18 cellular contexts compared by ENCODE assay signal in genomic region chr9:16485155-16485554, GRCh38.
DNase-seq lines count a peak whose midpoint lies in the region; ATAC-seq and TF ChIP-seq lines count a peak whose summit lies in the region.
"Had no signal": no experiment of that assay in that cellular context is flagged by ENCODE, and none has a peak within 500 bp of the region (broad histone marks: within the 10 kb centered on the region; RNA-seq: fewer than 3 reads in every experiment).

No MANE protein-coding gene starts in this region.

- in situ Hi-C loops in mammary epithelial cell (cut with MboI; ENCODE audit: low sequenced_read_pairs in 2 of 2), result no loop called here

- 97% methylated on average over 3 of the region's 3 CpGs for WGBS in mammary epithelial cell (ENCODE audit: low coverage, missing lambda C conversion rate)

- H3K36me3 Mint-ChIP-seq in MCF 10A (ENCODE audit: insufficient read depth, unreplicated experiment) (no peaks in the 10 kb centered on the region), nephron progenitor cell (ENCODE audit: low read depth) (peaks cover 10% of the 10 kb centered on the region)
- H3K36me3 Mint-ChIP-seq in activated naive CD8-positive, alpha-beta T cell treated with anti-CD3 and anti-CD28 coated beads for 36 hours, result no peaks in the 10 kb centered on the region

- CTCF ChIA-PET in mammary epithelial cell (lab: Charles Lee; ENCODE audit: low non-redundant PET) (no interaction called here), MCF 10A (lab: Yijun Ruan, JAX) (no interaction called here)

- H3K27ac Mint-ChIP-seq in MCF 10A (ENCODE audit: low read depth, unreplicated experiment) (no peak overlapping the region), nephron progenitor cell (peak overlapping the region; percentile 17)
- no peak overlapping the region for H3K27ac Mint-ChIP-seq in activated naive CD8-positive, alpha-beta T cell treated with anti-CD3 and anti-CD28 coated beads for 36 hours

- H4K20me1 ChIP-seq in mammary epithelial cell (ENCODE audit: insufficient read depth, low read length), result no peaks in the 10 kb centered on the region
- H4K20me1 ChIP-seq: BLaER1 treated with 17β-estradiol and CSF1 and Interleukin-3, amounts not matched to agents 10 nM and 100 nM had no signal

- ATAC-seq in GM18873 (IDR thresholded peaks at IDR 0.05; ENCODE audit: low FRiP score, unreplicated experiment) (no peak), GM21717 (IDR thresholded peaks at IDR 0.05; ENCODE audit: unreplicated experiment) (no peak)
- ATAC-seq in activated CD4-positive, CD25-positive, alpha-beta regulatory T cell treated with anti-CD3 and anti-CD28 coated beads, Interleukin-2, amount 50 U/mL, for 24 hours, result no peak

- no peaks in the 10 kb centered on the region for H3K27me3 ChIP-seq in mammary epithelial cell (ENCODE audit: insufficient read depth, low read length)
- H3K27me3 ChIP-seq: BLaER1 treated with 17β-estradiol and CSF1 and Interleukin-3, amounts not matched to agents 10 nM and 100 nM; Peyer's patch had no signal

- H3K27ac ChIP-seq in mammary epithelial cell (ENCODE audit: insufficient read depth, low read depth, low read length), result no peak overlapping the region
- H3K27ac ChIP-seq: 22Rv1; BLaER1 treated with 17β-estradiol and CSF1 and Interleukin-3, amounts not matched to agents 10 nM and 100 nM; Peyer's patch had no signal

- no peak overlapping the region for H3K4me3 ChIP-seq in mammary epithelial cell (replicated peaks in 1 of 3; ENCODE audit: insufficient read depth in 1 of 3, low read depth in 2 of 3, low read length in 3 of 3)
- H3K4me3 ChIP-seq in epithelial cell of esophagus (ENCODE audit: low read length), result no peak overlapping the region
- H3K4me3 ChIP-seq: BLaER1 treated with 17β-estradiol and CSF1 and Interleukin-3, amounts not matched to agents 10 nM and 100 nM; Peyer's patch had no signal

- H3K4me1 Mint-ChIP-seq in MCF 10A (ENCODE audit: insufficient read depth, unreplicated experiment) (no peaks in the 10 kb centered on the region), nephron progenitor cell (peaks cover 46% of the 10 kb centered on the region)
- H3K4me1 Mint-ChIP-seq in activated naive CD8-positive, alpha-beta T cell treated with anti-CD3 and anti-CD28 coated beads for 36 hours, result no peaks in the 10 kb centered on the region

- H3K27me3 Mint-ChIP-seq in MCF 10A (ENCODE audit: insufficient read depth, unreplicated experiment), result no peaks in the 10 kb centered on the region
- peaks cover 3% of the 10 kb centered on the region for H3K27me3 Mint-ChIP-seq in nephron progenitor cell (ENCODE audit: low read depth, poor library complexity)
- H3K27me3 Mint-ChIP-seq in activated naive CD8-positive, alpha-beta T cell treated with anti-CD3 and anti-CD28 coated beads for 36 hours, result no peaks in the 10 kb centered on the region

- TF ChIP-seq CTCF in mammary epithelial cell (conservative IDR thresholded peaks at IDR 0.05 in 1 of 2, IDR thresholded peaks at IDR 0.05 in 1 of 2; ENCODE audit: extremely low read depth in 1 of 2, insufficient read depth in 1 of 2, low read depth in 1 of 2, low read length in 2 of 2) (no peak), MCF 10A (IDR thresholded peaks at IDR 0.05; ENCODE audit: unreplicated experiment) (no peak), epithelial cell of esophagus (IDR thresholded peaks at IDR 0.05; ENCODE audit: insufficient read depth, low read depth, low read length, missing control alignments) (no peak), nephron progenitor cell (IDR thresholded peaks at IDR 0.05) (no peak)

- H3K9me3 Mint-ChIP-seq in MCF 10A (ENCODE audit: unreplicated experiment) (no peaks in the 10 kb centered on the region), nephron progenitor cell (peaks cover 11% of the 10 kb centered on the region)
- H3K9me3 Mint-ChIP-seq in activated naive CD8-positive, alpha-beta T cell treated with anti-CD3 and anti-CD28 coated beads for 36 hours, result no peaks in the 10 kb centered on the region

- dilution Hi-C loops in mammary epithelial cell (cut with HindIII; ENCODE audit: low sequenced_read_pairs), result no loop called here

- no peaks in the 10 kb centered on the region for H3K4me1 ChIP-seq in mammary epithelial cell (ENCODE audit: insufficient read depth, low read length)
- H3K4me1 ChIP-seq: BLaER1 treated with 17β-estradiol and CSF1 and Interleukin-3, amounts not matched to agents 10 nM and 100 nM; Peyer's patch had no signal

- intact Hi-C loops in mammary epithelial cell (cut with micrococcal nuclease), result no loop called here
- intact Hi-C loops in MCF 10A (cut with micrococcal nuclease), result no loop called here

- no peaks in the 10 kb centered on the region for H3K36me3 ChIP-seq in mammary epithelial cell (ENCODE audit: insufficient read depth, low read length)
- H3K36me3 ChIP-seq: Peyer's patch had no signal

- no peaks in the 10 kb centered on the region for H3K9me3 ChIP-seq in mammary epithelial cell (replicated peaks; ENCODE audit: insufficient read depth, low read length)
- H3K9me3 ChIP-seq: Peyer's patch, SK-N-SH had no signal

- no peaks in the 10 kb centered on the region for H3K79me2 ChIP-seq in mammary epithelial cell (ENCODE audit: insufficient read depth, low read length)

- H3K9ac ChIP-seq in mammary epithelial cell (ENCODE audit: insufficient read depth, low read length), result no peak overlapping the region
- H3K9ac ChIP-seq: BLaER1 treated with 17β-estradiol and CSF1 and Interleukin-3, amounts not matched to agents 10 nM and 100 nM; SK-N-SH had no signal

- H3K4me2 ChIP-seq in mammary epithelial cell (ENCODE audit: insufficient read depth, low read depth, low read length), result no peak overlapping the region
- H3K4me2 ChIP-seq: BLaER1 treated with 17β-estradiol and CSF1 and Interleukin-3, amounts not matched to agents 10 nM and 100 nM; SK-N-SH had no signal

- H3K4me3 Mint-ChIP-seq in MCF 10A (ENCODE audit: unreplicated experiment) (no peak overlapping the region), nephron progenitor cell (no peak overlapping the region)
- H3K4me3 Mint-ChIP-seq in activated naive CD8-positive, alpha-beta T cell treated with anti-CD3 and anti-CD28 coated beads for 36 hours, result no peak overlapping the region

- peak; percentile 9 for DNase-seq in mammary epithelial cell
- DNase-seq in MCF 10A (ENCODE audit: unreplicated experiment), result no peak
- DNase-seq in epithelial cell of esophagus (ENCODE audit: low read depth), result peak; percentile 24
- DNase-seq in nephron progenitor cell, result no peak
- DNase-seq in activated naive CD8-positive, alpha-beta T cell treated with anti-CD3 and anti-CD28 coated beads for 36 hours, result no peak
- DNase-seq: DMS153, GOT3, NCI-H1436, NCI-H2081, NCI-H510A treated with DMSO at 0.1 percent for 48 hours, Peyer's patch, Right ventricle myocardium superior had no signal

- no TSS peak for BruUV-seq in mammary epithelial cell (replicated peaks; lab: Mats Ljungman, UMichigan)
- BruUV-seq in MCF 10A (replicated peaks; lab: Mats Ljungman, UMichigan), result no TSS peak

- no peak overlapping the region for H2AFZ ChIP-seq in mammary epithelial cell (ENCODE audit: low read depth, low read length)

- POLR2A ChIA-PET in MCF 10A (lab: Yijun Ruan, JAX), result no interaction called here

Comparison
In these comparisons a context has a peak if more than half of its experiments do, and no peak if none do; other contexts are left out.
1. DNase-seq: peak in mammary epithelial cell (single experiment) and epithelial cell of esophagus (single experiment); none in MCF 10A (single experiment), nephron progenitor cell (single experiment) and activated naive CD8-positive, alpha-beta T cell treated with anti-CD3 and anti-CD28 coated beads for 36 hours (single experiment).